ENCODE assay signal across 16 cellular contexts in genomic region chr21:46438241-46438640, GRCh38. TPM values are rescaled to one million over a fixed set of nuclear protein-coding genes. Genes with fewer than 3 reads are reported as not detected.
DNase-seq lines count a peak whose midpoint lies in the region; ATAC-seq and TF ChIP-seq lines count a peak whose summit lies in the region.
"Had no signal": no experiment of that assay in that cellular context is flagged by ENCODE, and none has a peak within 500 bp of the region (broad histone marks: within the 10 kb centered on the region; RNA-seq: fewer than 3 reads in every experiment).

No MANE protein-coding gene starts in this region.

- POLR2A ChIA-PET in activated CD8-positive, alpha-beta T cell treated with anti-CD3 and anti-CD28 coated beads, Interleukin-2, amount 10 ng/mL, durations not matched to agents 7 days and 5 days (lab: Charles Lee): interaction anchor here (0.8 to 1.4 kb wide), 2 partner anchors 20 to 21 kb away, joined by 3 to 4 read pairs; no protein-coding TSS in a partner anchor

- intact Hi-C loops in lower lobe of right lung (cut with DNase I) (no loop called here), spleen (cut with DNase I; ENCODE audit: low total_unique reads) (no loop called here)

- H3K27ac ChIP-seq in lower lobe of right lung: no peak overlapping the region
- H3K27ac ChIP-seq in spleen: no peak overlapping the region
- H3K27ac ChIP-seq: 22Rv1, GM23248 had no signal

- H3K9me3 ChIP-seq in lower lobe of right lung: no peaks in the 10 kb centered on the region
- no peaks in the 10 kb centered on the region for H3K9me3 ChIP-seq in spleen
- H3K9me3 ChIP-seq: Caco-2 had no signal

- CTCF ChIA-PET in activated CD8-positive, alpha-beta T cell treated with anti-CD3 and anti-CD28 coated beads, Interleukin-2, amount 10 ng/mL, durations not matched to agents 7 days and 5 days (lab: Charles Lee): interaction anchor here (1.3 kb wide), 1 partner anchor 112 kb away, joined by 3 read pairs; a partner anchor contains a TSS

- ATAC-seq in activated naive CD8-positive, alpha-beta T cell treated with anti-CD3 and anti-CD28 coated beads, Interleukin-2, amount 50 U/mL, for 24 hours: no peak
- ATAC-seq in activated CD8-positive, alpha-beta T cell treated with anti-CD3 and anti-CD28 coated beads, Interleukin-2, amount 10 ng/mL, durations not matched to agents 7 days and 5 days: no peak
- ATAC-seq in lower lobe of right lung (no peak), GM21576 (IDR thresholded peaks at IDR 0.05; ENCODE audit: unreplicated experiment) (no peak)

- no peak for TF ChIP-seq CTCF in lower lobe of right lung (IDR thresholded peaks at IDR 0.05)
- no peak for TF ChIP-seq CTCF in spleen (IDR thresholded peaks at IDR 0.05 in 8 of 11, conservative IDR thresholded peaks at IDR 0.05 in 3 of 11)

- peaks cover 3% of the 10 kb centered on the region for H3K36me3 Mint-ChIP-seq in activated naive CD8-positive, alpha-beta T cell
- peaks cover 33% of the 10 kb centered on the region for H3K36me3 Mint-ChIP-seq in activated naive CD8-positive, alpha-beta T cell treated with anti-CD3 and anti-CD28 coated beads, Interleukin-2, amount 50 U/mL, for 24 hours (ENCODE audit: low read depth)
- peaks cover 71% of the 10 kb centered on the region for H3K36me3 Mint-ChIP-seq in activated CD8-positive, alpha-beta T cell treated with anti-CD3 and anti-CD28 coated beads, Interleukin-2, amount 10 ng/mL, durations not matched to agents 7 days and 5 days (ENCODE audit: low read depth)

- peaks cover 88% of the 10 kb centered on the region for H3K36me3 ChIP-seq in lower lobe of right lung
- H3K36me3 ChIP-seq in spleen: peaks cover 2 to 100% (median 83%) of the 10 kb centered on the region in 6 donors

- peaks cover 24% of the 10 kb centered on the region for H3K4me1 Mint-ChIP-seq in activated naive CD8-positive, alpha-beta T cell (ENCODE audit: low read depth)
- peaks cover 20% of the 10 kb centered on the region for H3K4me1 Mint-ChIP-seq in activated naive CD8-positive, alpha-beta T cell treated with anti-CD3 and anti-CD28 coated beads, Interleukin-2, amount 50 U/mL, for 24 hours
- peaks cover 18% of the 10 kb centered on the region for H3K4me1 Mint-ChIP-seq in activated CD8-positive, alpha-beta T cell treated with anti-CD3 and anti-CD28 coated beads, Interleukin-2, amount 10 ng/mL, durations not matched to agents 7 days and 5 days (ENCODE audit: low read depth)

- H3K27ac Mint-ChIP-seq in activated naive CD8-positive, alpha-beta T cell: peak overlapping the region; percentile 88
- H3K27ac Mint-ChIP-seq in activated naive CD8-positive, alpha-beta T cell treated with anti-CD3 and anti-CD28 coated beads, Interleukin-2, amount 50 U/mL, for 24 hours: no peak overlapping the region
- H3K27ac Mint-ChIP-seq in activated CD8-positive, alpha-beta T cell treated with anti-CD3 and anti-CD28 coated beads, Interleukin-2, amount 10 ng/mL, durations not matched to agents 7 days and 5 days: peak overlapping the region; percentile 39

- no peaks in the 10 kb centered on the region for H3K27me3 Mint-ChIP-seq in activated naive CD8-positive, alpha-beta T cell
- no peaks in the 10 kb centered on the region for H3K27me3 Mint-ChIP-seq in activated naive CD8-positive, alpha-beta T cell treated with anti-CD3 and anti-CD28 coated beads, Interleukin-2, amount 50 U/mL, for 24 hours
- H3K27me3 Mint-ChIP-seq in activated CD8-positive, alpha-beta T cell treated with anti-CD3 and anti-CD28 coated beads, Interleukin-2, amount 10 ng/mL, durations not matched to agents 7 days and 5 days (ENCODE audit: low read depth): no peaks in the 10 kb centered on the region
- H3K27me3 Mint-ChIP-seq: CD8-positive, alpha-beta memory T cell had no signal

- H3K9me3 Mint-ChIP-seq in activated naive CD8-positive, alpha-beta T cell (ENCODE audit: low read depth): no peaks in the 10 kb centered on the region
- no peaks in the 10 kb centered on the region for H3K9me3 Mint-ChIP-seq in activated naive CD8-positive, alpha-beta T cell treated with anti-CD3 and anti-CD28 coated beads, Interleukin-2, amount 50 U/mL, for 24 hours
- H3K9me3 Mint-ChIP-seq in activated CD8-positive, alpha-beta T cell treated with anti-CD3 and anti-CD28 coated beads, Interleukin-2, amount 10 ng/mL, durations not matched to agents 7 days and 5 days (ENCODE audit: insufficient read depth): no peaks in the 10 kb centered on the region
- H3K9me3 Mint-ChIP-seq: CD8-positive, alpha-beta memory T cell had no signal

- H3K4me1 ChIP-seq in lower lobe of right lung (no peaks in the 10 kb centered on the region), spleen (peaks cover 0 to 9% (median 0%) of the 10 kb centered on the region in 6 donors)
- H3K4me1 ChIP-seq: Caco-2 had no signal

- H3K4me3 Mint-ChIP-seq in activated naive CD8-positive, alpha-beta T cell: no peak overlapping the region
- H3K4me3 Mint-ChIP-seq in activated naive CD8-positive, alpha-beta T cell treated with anti-CD3 and anti-CD28 coated beads, Interleukin-2, amount 50 U/mL, for 24 hours: no peak overlapping the region
- H3K4me3 Mint-ChIP-seq in activated CD8-positive, alpha-beta T cell treated with anti-CD3 and anti-CD28 coated beads, Interleukin-2, amount 10 ng/mL, durations not matched to agents 7 days and 5 days: no peak overlapping the region
- H3K4me3 Mint-ChIP-seq: CD14-positive monocyte had no signal

- no peak for DNase-seq in activated naive CD8-positive, alpha-beta T cell treated with anti-CD3 and anti-CD28 coated beads, Interleukin-2, amount 50 U/mL, for 24 hours
- no peak for DNase-seq in activated CD8-positive, alpha-beta T cell treated with anti-CD3 and anti-CD28 coated beads, Interleukin-2, amount 10 ng/mL, durations not matched to agents 7 days and 5 days
- peak; percentile 29 for DNase-seq in lower lobe of right lung
- DNase-seq in spleen: peak; percentile 62
- no peak for DNase-seq in activated CD4-positive, alpha-beta T cell treated with anti-CD3 and anti-CD28 coated beads, Interleukin-2, amount 50 U/mL, for 1 hour
- no peak for DNase-seq in nucleus accumbens (lab: John Stamatoyannopoulos, UW)
- DNase-seq: Caco-2, DND-41, GDM1, GM23248, IMR-90 had no signal

- no peaks in the 10 kb centered on the region for H3K27me3 ChIP-seq in lower lobe of right lung (ENCODE audit: low read depth)
- H3K27me3 ChIP-seq in spleen (replicated peaks in 1 of 7): no peaks in the 10 kb centered on the region

- no peak for TF ChIP-seq POLR2A in spleen (IDR thresholded peaks at IDR 0.05)

- H3K4me3 ChIP-seq in lower lobe of right lung (no peak overlapping the region), spleen (no peak overlapping the region)
- H3K4me3 ChIP-seq: GM23248 had no signal

- 92 to 97% (median 94%) methylated on average over 11 of the region's 11 CpGs for WGBS in spleen, 5 donors

RNA-seq across cellular contexts. Expression of gene DIP2A, which starts 20.4 kb away (rescaled TPM):
- total RNA-seq in activated CD8-positive, alpha-beta T cell treated with anti-CD3 and anti-CD28 coated beads, Interleukin-2, amount 10 ng/mL, durations not matched to agents 7 days and 5 days: 10 to 100 TPM; 53.7 to 53.9 TPM
- total RNA-seq in lower lobe of right lung (41.0 TPM), spleen (10 to 100 TPM; 50.1 to 96.7 (median 68.6) TPM)
- polyA plus RNA-seq in spleen: 10 to 100 TPM; 14.7 to 22.2 (median 22.1) TPM

Comparison
In these comparisons a context has a peak if more than half of its experiments do, and no peak if none do; other contexts are left out.
1. DNase-seq: peak in lower lobe of right lung (single experiment) and spleen (single experiment); none in activated naive CD8-positive, alpha-beta T cell treated with anti-CD3 and anti-CD28 coated beads, Interleukin-2, amount 50 U/mL, for 24 hours (single experiment), activated CD8-positive, alpha-beta T cell treated with anti-CD3 and anti-CD28 coated beads, Interleukin-2, amount 10 ng/mL, durations not matched to agents 7 days and 5 days (single experiment), activated CD4-positive, alpha-beta T cell treated with anti-CD3 and anti-CD28 coated beads, Interleukin-2, amount 50 U/mL, for 1 hour (single experiment) and nucleus accumbens (0 of 56).